Comparison of ENCODE assay signal across 18 cellular contexts in genomic region chr2:185857676-185858075, GRCh38.
"Had no signal": no experiment of that assay in that cellular context is flagged by ENCODE, and none has a peak within 500 bp of the region (broad histone marks: within the 10 kb centered on the region; RNA-seq: fewer than 3 reads in every experiment).

No MANE protein-coding gene starts in this region.

- DNase-seq: activated B cell treated with CpG ODN at 0.5 μM for 24 hours; activated CD4-positive, alpha-beta T cell treated with anti-CD3 and anti-CD28 coated beads for 48 hours; activated CD8-positive, alpha-beta memory T cell treated with anti-CD3 and anti-CD28 coated beads, Interleukin-2, amount 50 U/mL, for 4 hours; activated CD8-positive, alpha-beta T cell treated with anti-CD3 and anti-CD28 coated beads, Interleukin-2, amount 10 ng/mL, durations not matched to agents 7 days and 5 days; activated naive CD8-positive, alpha-beta T cell treated with anti-CD3 and anti-CD28 coated beads, Interleukin-2, amount 10 ng/mL, durations not matched to agents 7 days and 5 days; aorta; hippocampal formation; left ventricle myocardium superior; mesendoderm; stimulated activated naive CD8-positive, alpha-beta T cell treated with anti-CD3 and anti-CD28 coated beads, Interleukin-15, Interleukin-2, amounts not matched to agents 100 U/mL and 50 U/mL, for 24 hours; SW 1271; transverse colon had no signal

- H3K36me3 ChIP-seq: right atrium auricular region, transverse colon, vagina had no signal

- H3K4me3 ChIP-seq: right atrium auricular region, smooth muscle cell, transverse colon, vagina had no signal

- H3K27me3 ChIP-seq: right atrium auricular region, transverse colon, vagina had no signal

- ATAC-seq: activated CD8-positive, alpha-beta T cell treated with anti-CD3 and anti-CD28 coated beads, Interleukin-2, amount 10 ng/mL, durations not matched to agents 7 days and 5 days; left ventricle myocardium superior; natural killer cell treated with Interleukin-12 subunit alpha and Interleukin-12 subunit beta and Interleukin-15 and Interleukin-18, amount 100 ng/mL, for 72 hours; stimulated activated naive CD8-positive, alpha-beta T cell treated with anti-CD3 and anti-CD28 coated beads, Interleukin-15, Interleukin-2, amounts not matched to agents 100 U/mL and 50 U/mL, for 24 hours had no signal

- FAIRE-seq: keratinocyte, TTC549 had no signal
